ENCODE assay signal across 12 cellular contexts in genomic region chr11:90133560-90134145, GRCh38. TPM values are rescaled to one million over a fixed set of nuclear protein-coding genes. Genes with fewer than 3 reads are reported as not detected.
DNase-seq lines count a peak whose midpoint lies in the region; ATAC-seq and TF ChIP-seq lines count a peak whose summit lies in the region.
"Had no signal": no experiment of that assay in that cellular context is flagged by ENCODE, and none has a peak within 500 bp of the region (broad histone marks: within the 10 kb centered on the region; RNA-seq: fewer than 3 reads in every experiment).

No MANE protein-coding gene starts in this region.

- DNase-seq in heart right ventricle (no peak), left cardiac atrium (no peak), type B pancreatic cell (ENCODE audit: extremely low spot score, unreplicated experiment) (no peak), DMS53 (lab: John Stamatoyannopoulos, UW) (no peak), NCI-H2107 (lab: John Stamatoyannopoulos, UW) (no peak), left lobe of liver (ENCODE audit: low spot score) (no peak)
- DNase-seq: cerebellar nuclear complex, Kasumi-1 had no signal

- ATAC-seq in heart right ventricle (no peak), left cardiac atrium (no peak), left lobe of liver (no peak)

- H3K27me3 ChIP-seq in heart right ventricle (peaks cover 0 to 35% (median 0%) of the 10 kb centered on the region in 7 donors), ectodermal cell (ENCODE audit: control insufficient read depth, insufficient read depth, low read length, poor library complexity, severe bottlenecking) (no peaks in the 10 kb centered on the region), muscle layer of duodenum (ENCODE audit: low read depth, low read length) (peaks cover 4% of the 10 kb centered on the region)

- H3K27me3 Mint-ChIP-seq in type B pancreatic cell, result no peaks in the 10 kb centered on the region

- H3K4me1 ChIP-seq in heart right ventricle (peaks cover 0 to 9% (median 5%) of the 10 kb centered on the region in 9 donors), ectodermal cell (ENCODE audit: control insufficient read depth, insufficient read depth, low read length) (peaks cover 14% of the 10 kb centered on the region), muscle layer of duodenum (ENCODE audit: control insufficient read depth in 1 of 2, insufficient read depth in 2 of 2, low read length in 2 of 2) (peaks cover 0 to 12% of the 10 kb centered on the region in 2 donors)

- H3K36me3 Mint-ChIP-seq in type B pancreatic cell, result peaks cover under 1% of the 10 kb centered on the region

- H3K27ac Mint-ChIP-seq in type B pancreatic cell, result peak overlapping the region; percentile 48

- peak overlapping the region in 7 of 10 donors; percentile 53 to 61 (median 58) for H3K4me3 ChIP-seq in heart right ventricle
- H3K4me3 ChIP-seq in ectodermal cell (ENCODE audit: insufficient read depth, low read depth, low read length), result peak overlapping the region; percentile 78
- H3K4me3 ChIP-seq in muscle layer of duodenum (ENCODE audit: low read depth in 1 of 2, low read length in 2 of 2), result peak overlapping the region; percentile 69 to 82

- no peaks in the 10 kb centered on the region for H3K9me3 ChIP-seq in heart right ventricle
- no peaks in the 10 kb centered on the region for H3K9me3 ChIP-seq in ectodermal cell (ENCODE audit: control insufficient read depth, low read length)
- no peaks in the 10 kb centered on the region for H3K9me3 ChIP-seq in muscle layer of duodenum (ENCODE audit: control insufficient read depth in 1 of 2, low read length in 2 of 2)

- peak overlapping the region in 1 of 10 donors; percentile 12 for H3K27ac ChIP-seq in heart right ventricle
- peak overlapping the region; percentile 18 for H3K27ac ChIP-seq in ectodermal cell (ENCODE audit: insufficient read depth, low read depth, low read length, poor library complexity, severe bottlenecking)
- H3K27ac ChIP-seq in muscle layer of duodenum (ENCODE audit: low read length), result no peak overlapping the region

- peaks cover 19% of the 10 kb centered on the region for H3K4me1 Mint-ChIP-seq in type B pancreatic cell (ENCODE audit: unreplicated experiment)

- 37 to 44% methylated on average over 3 of the region's 3 CpGs for WGBS in heart right ventricle, 2 donors
- 27 to 29% methylated on average over 3 of the region's 3 CpGs for WGBS in ectodermal cell, 2 experiments

- no peaks in the 10 kb centered on the region for H3K9me3 Mint-ChIP-seq in type B pancreatic cell

- peak overlapping the region; percentile 85 for H3K4me3 Mint-ChIP-seq in type B pancreatic cell

- TF ChIP-seq CTCF in heart right ventricle (IDR thresholded peaks at IDR 0.05), result no peak
- TF ChIP-seq CTCF in type B pancreatic cell (conservative IDR thresholded peaks at IDR 0.05), result no peak

- H3K36me3 ChIP-seq in heart right ventricle, result no peaks in the 10 kb centered on the region
- H3K36me3 ChIP-seq in ectodermal cell (ENCODE audit: control insufficient read depth, insufficient read depth, low read length), result no peaks in the 10 kb centered on the region
- no peaks in the 10 kb centered on the region for H3K36me3 ChIP-seq in muscle layer of duodenum (ENCODE audit: control insufficient read depth in 1 of 2, insufficient read depth in 2 of 2, low read length in 2 of 2)

- intact Hi-C loops in heart right ventricle (cut with DNase I) (no loop called here), left cardiac atrium (cut with DNase I) (no loop called here)

RNA-seq across cellular contexts. Expression of gene NAALAD2, which starts 0.8 kb away (rescaled TPM):
- 1 to 10 TPM in 3 of 10 donors, under 1 TPM in 7; 0.21 to 1.5 (median 0.51) TPM for total RNA-seq in heart right ventricle
- polyA plus RNA-seq in heart right ventricle, result 1 to 10 TPM in 1 of 2 donors, under 1 TPM in 1; 0.35 to 2.7 TPM
- total RNA-seq in left cardiac atrium, result 1 to 10 TPM in 1 of 2 donors, under 1 TPM in 1; 0.68 to 2.5 TPM
- 42.8 TPM for polyA plus RNA-seq in ectodermal cell (2013, experiment 1 of 4)
- polyA plus RNA-seq in ectodermal cell (2013, experiment 2 of 4), result 40.6 TPM
- polyA plus RNA-seq in ectodermal cell (2013, experiment 3 of 4), result 36.8 TPM
- 33.7 TPM for polyA plus RNA-seq in ectodermal cell (2013, experiment 4 of 4)
- total RNA-seq in type B pancreatic cell (ENCODE audit: low replicate concordance), result 5.8 and 16.9 TPM in 2 replicates
- total RNA-seq in left lobe of liver, result 0.25 TPM
- total RNA-seq: mononuclear cell had no signal

RNA-seq across cellular contexts. Expression of gene UBTFL1, which starts 47.9 kb away (rescaled TPM):
- not detected for total RNA-seq in heart right ventricle
- not detected for polyA plus RNA-seq in heart right ventricle
- not detected for total RNA-seq in left cardiac atrium
- not detected for polyA plus RNA-seq in ectodermal cell (2013, experiment 1 of 4)
- polyA plus RNA-seq in ectodermal cell (2013, experiment 2 of 4), result not detected
- not detected for polyA plus RNA-seq in ectodermal cell (2013, experiment 3 of 4)
- not detected for polyA plus RNA-seq in ectodermal cell (2013, experiment 4 of 4)
- not detected in 2 replicates for total RNA-seq in type B pancreatic cell (ENCODE audit: low replicate concordance)
- total RNA-seq in left lobe of liver, result not detected
- total RNA-seq: frontal cortex had no signal
